In the genomic region with DNA sequence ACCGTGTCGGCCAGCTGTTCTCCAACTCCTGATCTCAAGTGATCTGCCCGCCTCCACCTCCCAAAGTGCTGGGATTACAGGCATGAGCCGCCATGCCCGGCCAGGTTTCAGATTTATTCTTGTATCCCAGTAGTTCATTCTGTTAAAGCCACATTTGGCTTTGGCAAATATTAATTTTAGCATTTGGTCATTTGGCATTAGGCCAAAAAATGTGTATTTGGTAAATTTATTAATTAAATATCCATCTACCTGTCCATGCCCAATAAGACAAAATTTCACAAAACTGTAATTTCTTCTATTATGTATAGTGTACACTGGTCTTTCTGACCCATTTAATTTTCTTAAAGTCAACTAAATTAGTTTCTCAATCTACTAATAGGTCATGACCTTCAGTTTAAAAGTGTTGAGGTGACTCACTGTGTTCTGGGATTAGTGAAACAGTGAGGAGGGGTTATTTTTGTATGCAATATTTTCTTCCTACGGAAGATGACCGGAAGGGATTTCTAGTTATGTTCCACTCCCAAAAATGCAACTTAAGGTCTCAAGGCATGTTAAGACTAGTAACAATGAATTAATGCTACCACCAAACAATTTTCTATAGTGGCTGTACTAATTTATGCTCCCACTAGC, we compare ENCODE assay signal across 24 cellular contexts. TPM values are rescaled to one million over a fixed set of nuclear protein-coding genes. Genes with fewer than 3 reads are reported as not detected.
A peak's percentile ranks its signal among the peaks of the same experiment; 100 is the strongest.
DNase-seq lines count a peak whose midpoint lies in the region; ATAC-seq and TF ChIP-seq lines count a peak whose summit lies in the region.
"Had no signal": no experiment of that assay in that cellular context is flagged by ENCODE, and none has a peak within 500 bp of the region (broad histone marks: within the 10 kb centered on the region; RNA-seq: fewer than 3 reads in every experiment).

No MANE protein-coding gene starts in this region.

- H3K36me3 ChIP-seq in CD4-positive, CD25-positive, alpha-beta regulatory T cell (ENCODE audit: control insufficient read depth, insufficient read depth, low read length) = no peaks in the 10 kb centered on the region
- peaks cover 0 to 2% (median 0%) of the 10 kb centered on the region in 3 donors for H3K36me3 ChIP-seq in esophagus squamous epithelium
- H3K36me3 ChIP-seq: BLaER1, ovary, right lobe of liver, suprapubic skin, WERI-Rb-1 had no signal

- no peaks in the 10 kb centered on the region for H3K27me3 ChIP-seq in CD4-positive, CD25-positive, alpha-beta regulatory T cell (ENCODE audit: control insufficient read depth, insufficient read depth, low read length)
- no peaks in the 10 kb centered on the region for H3K27me3 ChIP-seq in esophagus squamous epithelium
- H3K27me3 ChIP-seq: BLaER1, body of pancreas, ovary, right lobe of liver, SJCRH30, suprapubic skin had no signal

- no peak overlapping the region for H3K4me3 ChIP-seq in CD4-positive, CD25-positive, alpha-beta regulatory T cell (ENCODE audit: low read depth, low read length)
- no peak overlapping the region for H3K4me3 ChIP-seq in esophagus squamous epithelium
- H3K4me3 ChIP-seq: BLaER1, body of pancreas, GM23338, ovary, right lobe of liver, SJCRH30, suprapubic skin had no signal

- intact Hi-C loops in esophagus squamous epithelium (cut with DNase I) = no loop called here

- peak overlapping the region in 2 of 3 donors; percentile 42 to 54 for H3K27ac Mint-ChIP-seq in CD4-positive, CD25-positive, alpha-beta regulatory T cell
- H3K27ac Mint-ChIP-seq in T-helper 17 cell = peak overlapping the region; percentile 85
- peak overlapping the region; percentile 53 to 86 for H3K27ac Mint-ChIP-seq in natural killer cell treated with Interleukin-12 subunit alpha and Interleukin-12 subunit beta and Interleukin-15 and Interleukin-18, amount 100 ng/mL, for 72 hours
- H3K27ac Mint-ChIP-seq: activated naive CD8-positive, alpha-beta T cell treated with anti-CD3 and anti-CD28 coated beads, Interleukin-2, amount 10 ng/mL, durations not matched to agents 7 days and 5 days; GM23338 had no signal

- peaks cover 56 to 83% (median 70%) of the 10 kb centered on the region in 4 donors for H3K4me1 Mint-ChIP-seq in CD4-positive, CD25-positive, alpha-beta regulatory T cell
- peaks cover 49% of the 10 kb centered on the region for H3K4me1 Mint-ChIP-seq in T-helper 17 cell
- peaks cover 61 to 66% of the 10 kb centered on the region in 2 donors for H3K4me1 Mint-ChIP-seq in natural killer cell treated with Interleukin-12 subunit alpha and Interleukin-12 subunit beta and Interleukin-15 and Interleukin-18, amount 100 ng/mL, for 72 hours (ENCODE audit: low read depth in 2 of 2)

- DNase-seq in CD4-positive, CD25-positive, alpha-beta regulatory T cell = no peak
- DNase-seq in T-helper 17 cell (no peak), esophagus squamous epithelium (lab: John Stamatoyannopoulos, UW) (no peak), HPDE6-E6E7 (ENCODE audit: extremely low spot score) (no peak), NAMALWA (ENCODE audit: low spot score) (no peak), UCSD-AML1 (lab: John Stamatoyannopoulos, UW; ENCODE audit: unreplicated experiment) (no peak)
- DNase-seq in natural killer cell treated with Interleukin-12 subunit alpha and Interleukin-12 subunit beta and Interleukin-15 and Interleukin-18, amount 100 ng/mL, for 72 hours (ENCODE audit: low spot score) = no peak
- DNase-seq: ACHN; activated CD4-positive, alpha-beta T cell treated with anti-CD3 and anti-CD28 coated beads, Interleukin-2, amount 50 U/mL, for 1 hour; activated naive CD8-positive, alpha-beta T cell treated with anti-CD3 and anti-CD28 coated beads, Interleukin-2, amount 10 ng/mL, durations not matched to agents 7 days and 5 days; hippocampal formation; islet precursor cell; mesendoderm; naive thymus-derived CD4-positive, alpha-beta T cell; NCI-H2081 treated with DMSO at 0.1 percent for 48 hours; SJCRH30; WERI-Rb-1 had no signal

- no peaks in the 10 kb centered on the region for H3K9me3 Mint-ChIP-seq in CD4-positive, CD25-positive, alpha-beta regulatory T cell
- no peaks in the 10 kb centered on the region for H3K9me3 Mint-ChIP-seq in natural killer cell treated with Interleukin-12 subunit alpha and Interleukin-12 subunit beta and Interleukin-15 and Interleukin-18, amount 100 ng/mL, for 72 hours
- H3K9me3 Mint-ChIP-seq: activated naive CD8-positive, alpha-beta T cell treated with anti-CD3 and anti-CD28 coated beads, Interleukin-2, amount 10 ng/mL, durations not matched to agents 7 days and 5 days; GM23338; naive thymus-derived CD4-positive, alpha-beta T cell had no signal

- H3K4me3 Mint-ChIP-seq in CD4-positive, CD25-positive, alpha-beta regulatory T cell = no peak overlapping the region
- H3K4me3 Mint-ChIP-seq in T-helper 17 cell = no peak overlapping the region
- H3K4me3 Mint-ChIP-seq in natural killer cell treated with Interleukin-12 subunit alpha and Interleukin-12 subunit beta and Interleukin-15 and Interleukin-18, amount 100 ng/mL, for 72 hours = no peak overlapping the region
- H3K4me3 Mint-ChIP-seq: GM23338 had no signal

- peak overlapping the region; percentile 55 for H3K27ac ChIP-seq in CD4-positive, CD25-positive, alpha-beta regulatory T cell (ENCODE audit: insufficient read depth, low read length, poor library complexity, severe bottlenecking)
- peak overlapping the region; percentile 67 to 91 (median 83) for H3K27ac ChIP-seq in esophagus squamous epithelium
- H3K27ac ChIP-seq: BLaER1, ovary, SJCRH30, suprapubic skin, WERI-Rb-1 had no signal

- peaks cover 39% of the 10 kb centered on the region for H3K4me1 ChIP-seq in CD4-positive, CD25-positive, alpha-beta regulatory T cell (ENCODE audit: control insufficient read depth, insufficient read depth, low read length, poor library complexity, severe bottlenecking)
- peaks cover 16 to 95% (median 43%) of the 10 kb centered on the region in 3 donors for H3K4me1 ChIP-seq in esophagus squamous epithelium
- H3K4me1 ChIP-seq: BLaER1 had no signal

- no peaks in the 10 kb centered on the region for H3K27me3 Mint-ChIP-seq in CD4-positive, CD25-positive, alpha-beta regulatory T cell
- no peaks in the 10 kb centered on the region for H3K27me3 Mint-ChIP-seq in T-helper 17 cell
- no peaks in the 10 kb centered on the region for H3K27me3 Mint-ChIP-seq in natural killer cell treated with Interleukin-12 subunit alpha and Interleukin-12 subunit beta and Interleukin-15 and Interleukin-18, amount 100 ng/mL, for 72 hours
- H3K27me3 Mint-ChIP-seq: activated naive CD8-positive, alpha-beta T cell treated with anti-CD3 and anti-CD28 coated beads, Interleukin-2, amount 10 ng/mL, durations not matched to agents 7 days and 5 days; naive thymus-derived CD4-positive, alpha-beta T cell had no signal

- peaks cover 13% of the 10 kb centered on the region for H3K36me3 Mint-ChIP-seq in CD4-positive, CD25-positive, alpha-beta regulatory T cell
- peaks cover 3% of the 10 kb centered on the region for H3K36me3 Mint-ChIP-seq in T-helper 17 cell (ENCODE audit: low read depth)
- H3K36me3 Mint-ChIP-seq in natural killer cell treated with Interleukin-12 subunit alpha and Interleukin-12 subunit beta and Interleukin-15 and Interleukin-18, amount 100 ng/mL, for 72 hours = no peaks in the 10 kb centered on the region

- TF ChIP-seq CTCF in esophagus squamous epithelium (IDR thresholded peaks at IDR 0.05) = no peak

- no peak for ATAC-seq in CD4-positive, CD25-positive, alpha-beta regulatory T cell (ENCODE audit: low read depth in 2 of 2)
- no peak for ATAC-seq in T-helper 17 cell
- ATAC-seq in natural killer cell treated with Interleukin-12 subunit alpha and Interleukin-12 subunit beta and Interleukin-15 and Interleukin-18, amount 100 ng/mL, for 72 hours = no peak
- no peak for ATAC-seq in HG03378 (IDR thresholded peaks at IDR 0.05; ENCODE audit: unreplicated experiment)
- ATAC-seq: body of pancreas, GM23338 had no signal

- WGBS in esophagus squamous epithelium, 2 donors = 63 to 72% methylated on average over 7 of the region's 7 CpGs

- H3K9me3 ChIP-seq in CD4-positive, CD25-positive, alpha-beta regulatory T cell (ENCODE audit: control insufficient read depth in 2 of 2, low read length in 2 of 2) = no peaks in the 10 kb centered on the region
- H3K9me3 ChIP-seq in T-helper 17 cell (ENCODE audit: control insufficient read depth, low read length, poor library complexity, severe bottlenecking) (no peaks in the 10 kb centered on the region), esophagus squamous epithelium (no peaks in the 10 kb centered on the region)
- H3K9me3 ChIP-seq: BLaER1, body of pancreas, ovary, right lobe of liver, SJCRH30, suprapubic skin had no signal

- TF ChIP-seq POLR2A in esophagus squamous epithelium (IDR thresholded peaks at IDR 0.05) = no peak

RNA-seq across cellular contexts. Expression of a gene that starts 21.0 kb away (rescaled TPM):
- total RNA-seq in CD4-positive, CD25-positive, alpha-beta regulatory T cell = 68.2 TPM
- polyA plus RNA-seq in CD4-positive, CD25-positive, alpha-beta regulatory T cell = 100 to 1,000 TPM; 140 to 203 (median 162) TPM
- total RNA-seq in T-helper 17 cell (10 to 100 TPM; 85.2 to 95.1 TPM), esophagus squamous epithelium (100 to 1,000 TPM in 2 of 4 donors, 10 to 100 TPM in 2; 70.1 to 100 (median 86.0) TPM)
- total RNA-seq in natural killer cell treated with Interleukin-12 subunit alpha and Interleukin-12 subunit beta and Interleukin-15 and Interleukin-18, amount 100 ng/mL, for 72 hours = 100 to 1,000 TPM; 144 to 184 TPM

RNA-seq across cellular contexts. Expression of a gene that starts 21.4 kb away (rescaled TPM):
- 41.5 TPM for total RNA-seq in CD4-positive, CD25-positive, alpha-beta regulatory T cell
- 10 to 100 TPM; 41.5 to 55.0 (median 51.3) TPM for polyA plus RNA-seq in CD4-positive, CD25-positive, alpha-beta regulatory T cell
- 10 to 100 TPM; 56.7 to 70.0 TPM for total RNA-seq in T-helper 17 cell
- total RNA-seq in esophagus squamous epithelium = 10 to 100 TPM; 23.1 to 36.4 (median 29.5) TPM
- 10 to 100 TPM; 24.0 to 27.2 TPM for total RNA-seq in natural killer cell treated with Interleukin-12 subunit alpha and Interleukin-12 subunit beta and Interleukin-15 and Interleukin-18, amount 100 ng/mL, for 72 hours
